Comparison of ENCODE assay signal across 9 cellular contexts in genomic region chr11:78725200-78725599, GRCh38.
"Had no signal": no experiment of that assay in that cellular context is flagged by ENCODE, and none has a peak within 500 bp of the region (broad histone marks: within the 10 kb centered on the region; RNA-seq: fewer than 3 reads in every experiment).

No MANE protein-coding gene starts in this region.

- H3K9me3 ChIP-seq: HAP-1 had no signal

- H2AFZ ChIP-seq: GM23248 had no signal

- H3K4me3 Mint-ChIP-seq: HFFc6, IgD-negative memory B cell had no signal

- H3K27ac ChIP-seq: GM23248, HL-60 had no signal

- DNase-seq: GM23248, GOT3, H7, HFFc6 had no signal

- FAIRE-seq: HepG2 had no signal

- H3K4me1 Mint-ChIP-seq: IgD-negative memory B cell had no signal

- H3K27ac Mint-ChIP-seq: HFFc6, IgD-negative memory B cell had no signal

- H3K27me3 Mint-ChIP-seq: IgD-negative memory B cell had no signal

- ATAC-seq: HCT116, HepG2 had no signal

- H3K4me3 ChIP-seq: GM23248, HAP-1 had no signal

- H3K9ac ChIP-seq: GM23248 had no signal

- H3K4me1 ChIP-seq: HAP-1 had no signal

- H3K9me3 Mint-ChIP-seq: HFFc6 had no signal

- H3K36me3 ChIP-seq: HAP-1 had no signal
